ENCODE assay signal across 9 cellular contexts in the genomic region with DNA sequence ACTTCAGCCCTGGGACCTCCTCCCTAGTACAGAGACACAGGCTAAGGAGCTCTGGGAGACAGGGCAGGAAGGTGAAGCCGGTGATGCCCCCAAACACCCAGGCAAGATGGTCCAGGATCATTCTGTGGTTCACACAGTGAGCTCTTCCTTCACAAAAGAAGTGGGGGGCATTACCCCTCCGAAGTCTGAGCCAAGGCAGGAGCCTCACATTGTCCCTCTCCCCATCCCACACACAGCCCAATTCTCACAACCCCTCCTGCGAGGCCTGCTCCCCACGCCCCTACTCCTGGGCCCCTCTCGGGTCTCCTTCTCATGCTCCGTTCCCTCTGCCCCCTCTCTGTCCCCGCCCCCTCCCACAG. TPM values are rescaled to one million over a fixed set of nuclear protein-coding genes. Genes with fewer than 3 reads are reported as not detected.
DNase-seq lines count a peak whose midpoint lies in the region; ATAC-seq, FAIRE-seq and TF ChIP-seq lines count a peak whose summit lies in the region.
"Had no signal": no experiment of that assay in that cellular context is flagged by ENCODE, and none has a peak within 500 bp of the region (broad histone marks: within the 10 kb centered on the region; RNA-seq: fewer than 3 reads in every experiment).

No MANE protein-coding gene starts in this region.

- H3K36me3 Mint-ChIP-seq in GM23338 (ENCODE audit: low read depth): peaks cover 3% of the 10 kb centered on the region; the same call in 2 of the 3 replicates
- no peaks in the 10 kb centered on the region for H3K36me3 Mint-ChIP-seq in T-helper 17 cell (ENCODE audit: low read depth)

- no peak for FAIRE-seq in urothelium cell line (lab: Jason Lieb, UNC)
- FAIRE-seq: endometrium had no signal

- peaks cover 48% of the 10 kb centered on the region for H3K4me1 ChIP-seq in GM23338 (ENCODE audit: insufficient read depth)
- H3K4me1 ChIP-seq in iPS-15b (ENCODE audit: control insufficient read depth, insufficient read depth, low read length): peaks cover 36% of the 10 kb centered on the region
- peaks cover 38% of the 10 kb centered on the region for H3K4me1 ChIP-seq in smooth muscle cell (ENCODE audit: low read depth)

- DNase-seq in GM23338 (ENCODE audit: low spot score): no peak
- no peak for DNase-seq in T-helper 17 cell
- DNase-seq in smooth muscle cell (lab: John Stamatoyannopoulos, UW; ENCODE audit: unreplicated experiment): no peak
- DNase-seq in OCI-M1 (lab: John Stamatoyannopoulos, UW): no peak
- DNase-seq in urothelium cell line (ENCODE audit: low spot score): no peak

- TF ChIP-seq CTCF in GM23338 (conservative IDR thresholded peaks at IDR 0.05; ENCODE audit: low read depth in 2 of 2) (no peak), smooth muscle cell (IDR thresholded peaks at IDR 0.05; ENCODE audit: borderline replicate concordance, insufficient read depth, poor library complexity, severe bottlenecking) (no peak)

- H3K79me2 ChIP-seq in GM23338 (replicated peaks; ENCODE audit: insufficient read depth) (peaks cover 62% of the 10 kb centered on the region), smooth muscle cell (ENCODE audit: low read depth) (peaks cover 100% of the 10 kb centered on the region)

- H3K36me3 ChIP-seq in GM23338 (ENCODE audit: insufficient read depth) (no peaks in the 10 kb centered on the region; the same call in 1 of the 2 replicates), iPS-15b (ENCODE audit: control insufficient read depth, insufficient read depth, low read length) (peaks cover 2% of the 10 kb centered on the region), smooth muscle cell (ENCODE audit: low read depth) (no peaks in the 10 kb centered on the region)

- no peak overlapping the region for H3K27ac ChIP-seq in GM23338 (ENCODE audit: low read depth)
- H3K27ac ChIP-seq in smooth muscle cell (ENCODE audit: low read depth): peak overlapping the region; percentile 12

- H3K4me1 Mint-ChIP-seq in GM23338: peaks cover 67% of the 10 kb centered on the region
- peaks cover 81% of the 10 kb centered on the region for H3K4me1 Mint-ChIP-seq in T-helper 17 cell

- H3K4me2 ChIP-seq in GM23338 (peak overlapping the region; percentile 80), smooth muscle cell (peak overlapping the region; percentile 71)

- H4K20me1 ChIP-seq in GM23338 (replicated peaks; ENCODE audit: insufficient read depth): peaks cover 7% of the 10 kb centered on the region
- H4K20me1 ChIP-seq in smooth muscle cell (ENCODE audit: low read depth): peaks cover 100% of the 10 kb centered on the region

- no peaks in the 10 kb centered on the region for H3K9me2 ChIP-seq in GM23338 (ENCODE audit: insufficient read depth)

- H3F3A ChIP-seq in GM23338 (replicated peaks; ENCODE audit: low read depth): no peaks in the 10 kb centered on the region
- H3F3A ChIP-seq in smooth muscle cell (ENCODE audit: low read depth): no peaks in the 10 kb centered on the region

- H3K27me3 Mint-ChIP-seq in GM23338 (ENCODE audit: insufficient read depth, low read depth, poor library complexity) (peaks cover 14% of the 10 kb centered on the region), T-helper 17 cell (no peaks in the 10 kb centered on the region)

- H3K27ac Mint-ChIP-seq in GM23338: no peak overlapping the region; the same call in 1 of the 2 replicates
- H3K27ac Mint-ChIP-seq in T-helper 17 cell: peak overlapping the region; percentile 97

- H3K9me3 ChIP-seq in T-helper 17 cell (ENCODE audit: control insufficient read depth, low read length, poor library complexity, severe bottlenecking) (no peaks in the 10 kb centered on the region), iPS-15b (ENCODE audit: control insufficient read depth, insufficient read depth, low read length) (no peaks in the 10 kb centered on the region), smooth muscle cell (replicated peaks; ENCODE audit: low read depth) (no peaks in the 10 kb centered on the region)

- no peak overlapping the region for H2AFZ ChIP-seq in GM23338
- H2AFZ ChIP-seq in smooth muscle cell (ENCODE audit: low read depth): no peak overlapping the region

- peak overlapping the region; percentile 16 for H3K9ac ChIP-seq in iPS-15b (ENCODE audit: low read depth, low read length)
- no peak overlapping the region for H3K9ac ChIP-seq in smooth muscle cell (ENCODE audit: low read depth)

- ATAC-seq in GM23338 (peak; percentile 15), T-helper 17 cell (no peak), HG02870 (IDR thresholded peaks at IDR 0.05; ENCODE audit: unreplicated experiment) (no peak), HG03039 (IDR thresholded peaks at IDR 0.05; ENCODE audit: unreplicated experiment) (no peak)

- no peaks in the 10 kb centered on the region for H3K27me3 ChIP-seq in GM23338 (ENCODE audit: insufficient read depth)
- no peaks in the 10 kb centered on the region for H3K27me3 ChIP-seq in iPS-15b (ENCODE audit: control insufficient read depth, insufficient read depth, low read length)
- H3K27me3 ChIP-seq in smooth muscle cell (ENCODE audit: low read depth): no peaks in the 10 kb centered on the region

- H3K4me3 Mint-ChIP-seq in GM23338: peak overlapping the region; percentile 59; the same call in 2 of the 3 replicates
- H3K4me3 Mint-ChIP-seq in T-helper 17 cell: peak overlapping the region; percentile 84

- 56% methylated on average over 5 of the region's 7 CpGs for WGBS in smooth muscle cell (ENCODE audit: low lambda C conversion rate)

- H3K9me3 Mint-ChIP-seq in GM23338: no peaks in the 10 kb centered on the region; the same call in 2 of the 3 replicates

- peak overlapping the region; percentile 53 for H3K4me3 ChIP-seq in GM23338
- H3K4me3 ChIP-seq in iPS-15b (ENCODE audit: low read depth, low read length): peak overlapping the region; percentile 15
- no peak overlapping the region for H3K4me3 ChIP-seq in smooth muscle cell

TF ChIP-seq in GM23338, 12 proteins besides CTCF, POLR2A, EP300 and RAD21:
- no peak for TF ChIP-seq ZNF114 (CRISPR knock-in tag; IDR thresholded peaks at IDR 0.05)
- TF ChIP-seq, protein P1, sequence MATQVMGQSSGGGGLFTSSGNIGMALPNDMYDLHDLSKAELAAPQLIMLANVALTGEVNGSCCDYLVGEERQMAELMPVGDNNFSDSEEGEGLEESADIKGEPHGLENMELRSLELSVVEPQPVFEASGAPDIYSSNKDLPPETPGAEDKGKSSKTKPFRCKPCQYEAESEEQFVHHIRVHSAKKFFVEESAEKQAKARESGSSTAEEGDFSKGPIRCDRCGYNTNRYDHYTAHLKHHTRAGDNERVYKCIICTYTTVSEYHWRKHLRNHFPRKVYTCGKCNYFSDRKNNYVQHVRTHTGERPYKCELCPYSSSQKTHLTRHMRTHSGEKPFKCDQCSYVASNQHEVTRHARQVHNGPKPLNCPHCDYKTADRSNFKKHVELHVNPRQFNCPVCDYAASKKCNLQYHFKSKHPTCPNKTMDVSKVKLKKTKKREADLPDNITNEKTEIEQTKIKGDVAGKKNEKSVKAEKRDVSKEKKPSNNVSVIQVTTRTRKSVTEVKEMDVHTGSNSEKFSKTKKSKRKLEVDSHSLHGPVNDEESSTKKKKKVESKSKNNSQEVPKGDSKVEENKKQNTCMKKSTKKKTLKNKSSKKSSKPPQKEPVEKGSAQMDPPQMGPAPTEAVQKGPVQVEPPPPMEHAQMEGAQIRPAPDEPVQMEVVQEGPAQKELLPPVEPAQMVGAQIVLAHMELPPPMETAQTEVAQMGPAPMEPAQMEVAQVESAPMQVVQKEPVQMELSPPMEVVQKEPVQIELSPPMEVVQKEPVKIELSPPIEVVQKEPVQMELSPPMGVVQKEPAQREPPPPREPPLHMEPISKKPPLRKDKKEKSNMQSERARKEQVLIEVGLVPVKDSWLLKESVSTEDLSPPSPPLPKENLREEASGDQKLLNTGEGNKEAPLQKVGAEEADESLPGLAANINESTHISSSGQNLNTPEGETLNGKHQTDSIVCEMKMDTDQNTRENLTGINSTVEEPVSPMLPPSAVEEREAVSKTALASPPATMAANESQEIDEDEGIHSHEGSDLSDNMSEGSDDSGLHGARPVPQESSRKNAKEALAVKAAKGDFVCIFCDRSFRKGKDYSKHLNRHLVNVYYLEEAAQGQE (IDR thresholded peaks at IDR 0.05; ENCODE audit: unreplicated experiment): no peak
- TF ChIP-seq, protein P2, sequence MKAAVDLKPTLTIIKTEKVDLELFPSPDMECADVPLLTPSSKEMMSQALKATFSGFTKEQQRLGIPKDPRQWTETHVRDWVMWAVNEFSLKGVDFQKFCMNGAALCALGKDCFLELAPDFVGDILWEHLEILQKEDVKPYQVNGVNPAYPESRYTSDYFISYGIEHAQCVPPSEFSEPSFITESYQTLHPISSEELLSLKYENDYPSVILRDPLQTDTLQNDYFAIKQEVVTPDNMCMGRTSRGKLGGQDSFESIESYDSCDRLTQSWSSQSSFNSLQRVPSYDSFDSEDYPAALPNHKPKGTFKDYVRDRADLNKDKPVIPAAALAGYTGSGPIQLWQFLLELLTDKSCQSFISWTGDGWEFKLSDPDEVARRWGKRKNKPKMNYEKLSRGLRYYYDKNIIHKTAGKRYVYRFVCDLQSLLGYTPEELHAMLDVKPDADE (IDR thresholded peaks at IDR 0.05): no peak
TF ChIP-seq in GM23338: peak in this region for 0.

RNA-seq across cellular contexts. Expression of a gene that starts 10.7 kb away (rescaled TPM):
- 9.7 and 15.5 TPM in 2 replicates for total RNA-seq in GM23338 (2014; rRNA removed; shearing (Covaris generic))
- polyA plus RNA-seq in GM23338 (2016; fragmentation: Nextera tagmentation; extraction: Ambion mirVana) (10.4 and 10.6 TPM in 2 replicates), smooth muscle cell (40.5 and 45.6 TPM in 2 replicates)
- total RNA-seq in T-helper 17 cell (100 to 1,000 TPM; 142 to 157 TPM), smooth muscle cell (23.2 and 24.3 TPM in 2 replicates)
